1 cellular context compared by ENCODE assay signal in genomic region chr7:87332321-87332720, GRCh38.
A peak's percentile ranks its signal among the peaks of the same experiment; 100 is the strongest.
TF ChIP-seq lines count a peak whose summit lies in the region.

No MANE protein-coding gene starts in this region.

TF ChIP-seq in HepG2, 621 proteins besides CTCF, POLR2A, EP300 and RAD21:
- TF ChIP-seq HNF1A (IDR thresholded peaks at IDR 0.05; ENCODE audit: low read depth) (peak; percentile 50; the same call in 1 of the 2 replicates), HNF1A (CRISPR knock-in tag; IDR thresholded peaks at IDR 0.05; ENCODE audit: borderline replicate concordance) (no peak), ZNF777 (CRISPR knock-in tag; IDR thresholded peaks at IDR 0.05) (no peak), FOXP1 (IDR thresholded peaks at IDR 0.05) (no peak), FOXP1 (CRISPR knock-in tag; IDR thresholded peaks at IDR 0.05) (peak; percentile 47; the same call in 1 of the 2 replicates), DNMT1 (CRISPR knock-in tag; IDR thresholded peaks at IDR 0.05) (no peak), SAP130 (CRISPR knock-in tag; IDR thresholded peaks at IDR 0.05; ENCODE audit: low read depth) (peak; percentile 18; the same call in 1 of the 2 replicates), RXRB (CRISPR knock-in tag; IDR thresholded peaks at IDR 0.05; ENCODE audit: borderline replicate concordance) (0 out of 2 replicates have a peak, but pooled peaks have one; percentile 38), KDM6A (CRISPR knock-in tag; IDR thresholded peaks at IDR 0.05; ENCODE audit: low read depth) (0 out of 2 replicates have a peak, but pooled peaks have one; percentile 34), ASH2L (IDR thresholded peaks at IDR 0.05; ENCODE audit: insufficient read length, low read depth, low read length) (peak; percentile 30), FOXA3 (CRISPR knock-in tag; IDR thresholded peaks at IDR 0.05) (peak; percentile 38; the same call in 1 of the 2 replicates), BCL6 (CRISPR knock-in tag; IDR thresholded peaks at IDR 0.05) (0 out of 2 replicates have a peak, but pooled peaks have one; percentile 6), KMT2A (CRISPR knock-in tag; IDR thresholded peaks at IDR 0.05) (no peak), SIX1 (CRISPR knock-in tag; IDR thresholded peaks at IDR 0.05; ENCODE audit: borderline replicate concordance) (no peak), MIXL1 (CRISPR knock-in tag; IDR thresholded peaks at IDR 0.05) (0 out of 2 replicates have a peak, but pooled peaks have one; percentile 30), PAXIP1 (CRISPR knock-in tag; conservative IDR thresholded peaks at IDR 0.05) (peak; percentile 71), ZNF451 (CRISPR knock-in tag; IDR thresholded peaks at IDR 0.05) (no peak), NFE2L1 (CRISPR knock-in tag; IDR thresholded peaks at IDR 0.05; ENCODE audit: borderline replicate concordance) (no peak)
- TF ChIP-seq, protein P1, sequence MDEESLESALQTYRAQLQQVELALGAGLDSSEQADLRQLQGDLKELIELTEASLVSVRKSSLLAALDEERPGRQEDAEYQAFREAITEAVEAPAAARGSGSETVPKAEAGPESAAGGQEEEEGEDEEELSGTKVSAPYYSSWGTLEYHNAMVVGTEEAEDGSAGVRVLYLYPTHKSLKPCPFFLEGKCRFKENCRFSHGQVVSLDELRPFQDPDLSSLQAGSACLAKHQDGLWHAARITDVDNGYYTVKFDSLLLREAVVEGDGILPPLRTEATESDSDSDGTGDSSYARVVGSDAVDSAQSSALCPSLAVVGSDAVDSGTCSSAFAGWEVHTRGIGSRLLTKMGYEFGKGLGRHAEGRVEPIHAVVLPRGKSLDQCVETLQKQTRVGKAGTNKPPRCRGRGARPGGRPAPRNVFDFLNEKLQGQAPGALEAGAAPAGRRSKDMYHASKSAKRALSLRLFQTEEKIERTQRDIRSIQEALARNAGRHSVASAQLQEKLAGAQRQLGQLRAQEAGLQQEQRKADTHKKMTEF (CRISPR knock-in tag; IDR thresholded peaks at IDR 0.05), result 0 out of 2 replicates have a peak, but pooled peaks have one; percentile 18
TF ChIP-seq in HepG2: peak in this region for 11.
